ENCODE assay signal across 17 cellular contexts in genomic region chr13:35699181-35699580, GRCh38.
DNase-seq lines count a peak whose midpoint lies in the region; ATAC-seq and TF ChIP-seq lines count a peak whose summit lies in the region.
"Had no signal": no experiment of that assay in that cellular context is flagged by ENCODE, and none has a peak within 500 bp of the region (broad histone marks: within the 10 kb centered on the region; RNA-seq: fewer than 3 reads in every experiment).

No MANE protein-coding gene starts in this region.

- intact Hi-C loops in aorta (cut with DNase I): no loop called here
- intact Hi-C loops in left colon (cut with DNase I, micrococcal nuclease): no loop called here

- H3K36me3 ChIP-seq in hepatocyte (replicated peaks; ENCODE audit: insufficient read depth, low read depth) (no peaks in the 10 kb centered on the region), aorta (ENCODE audit: control insufficient read depth in 1 of 2, insufficient read depth in 2 of 2, low read length in 1 of 2) (no peaks in the 10 kb centered on the region), WERI-Rb-1 (no peaks in the 10 kb centered on the region)
- H3K36me3 ChIP-seq: SJCRH30 had no signal

- H3K27ac ChIP-seq in hepatocyte (peak overlapping the region; percentile 84), aorta (ENCODE audit: low read depth in 1 of 2, low read length in 2 of 2) (no peak overlapping the region), WERI-Rb-1 (no peak overlapping the region)
- H3K27ac ChIP-seq: SJCRH30 had no signal

- H3K4me3 ChIP-seq in cardiac fibroblast (replicated peaks in 1 of 2; ENCODE audit: low read depth in 2 of 2, low read length in 2 of 2) (no peak overlapping the region), hepatocyte (no peak overlapping the region), aorta (ENCODE audit: low read length in 2 of 2) (no peak overlapping the region), WERI-Rb-1 (ENCODE audit: low read depth, low read length) (no peak overlapping the region)
- H3K4me3 ChIP-seq: GM12878, SJCRH30 had no signal

- H4K20me1 ChIP-seq in hepatocyte (ENCODE audit: insufficient read depth, poor library complexity, severe bottlenecking): no peaks in the 10 kb centered on the region

- DNase-seq in HS-5 (ENCODE audit: low read depth) (peak; percentile 47), cardiac fibroblast (ENCODE audit: low read depth in 2 of 2) (peak; percentile 25 to 67), hepatocyte (ENCODE audit: low spot score) (no peak), aorta (no peak), left colon (no peak), WERI-Rb-1 (no peak)
- DNase-seq: activated CD4-positive, alpha-beta T cell treated with anti-CD3 and anti-CD28 coated beads, Interleukin-2, amount 50 U/mL, for 1 hour; CD4-positive, CD25-positive, alpha-beta regulatory T cell; GOT3; kidney glomerular epithelial cell; NCI-H2029; NCI-H524 treated with DMSO at 0.1 percent for 48 hours; SJCRH30; substantia nigra; T1000 had no signal

- ATAC-seq in aorta (ENCODE audit: low FRiP score): peak; percentile 63
- no peak for ATAC-seq in left colon
- no peak for ATAC-seq in GM18909 (IDR thresholded peaks at IDR 0.05; ENCODE audit: poor library complexity, unreplicated experiment)
- ATAC-seq: GM12878 had no signal

- H2AFZ ChIP-seq in hepatocyte: no peak overlapping the region

- H3K9me3 ChIP-seq in hepatocyte (ENCODE audit: low read depth) (no peaks in the 10 kb centered on the region), aorta (ENCODE audit: control insufficient read depth, low read length) (no peaks in the 10 kb centered on the region), WERI-Rb-1 (ENCODE audit: severe bottlenecking) (no peaks in the 10 kb centered on the region)
- H3K9me3 ChIP-seq: SJCRH30 had no signal

- H3K27me3 ChIP-seq in hepatocyte (no peaks in the 10 kb centered on the region), aorta (ENCODE audit: control insufficient read depth in 1 of 2, insufficient read depth in 2 of 2, low read length in 1 of 2) (no peaks in the 10 kb centered on the region), WERI-Rb-1 (ENCODE audit: insufficient read depth, low read depth, severe bottlenecking) (no peaks in the 10 kb centered on the region)
- H3K27me3 ChIP-seq: SJCRH30 had no signal

- TF ChIP-seq CTCF in cardiac fibroblast (IDR thresholded peaks at IDR 0.05; ENCODE audit: low read depth, low read length): no peak
- no peak for TF ChIP-seq CTCF in hepatocyte (IDR thresholded peaks at IDR 0.05; ENCODE audit: poor library complexity)
- no peak for TF ChIP-seq CTCF in WERI-Rb-1 (IDR thresholded peaks at IDR 0.05; ENCODE audit: low read depth, low read length)

- H3K4me2 ChIP-seq in hepatocyte: peak overlapping the region; percentile 62

- no peaks in the 10 kb centered on the region for H3K9me2 ChIP-seq in hepatocyte (replicated peaks; ENCODE audit: insufficient read depth)

- H3K79me2 ChIP-seq in hepatocyte: no peaks in the 10 kb centered on the region

- 67% methylated on average over 6 of the region's 6 CpGs for WGBS in hepatocyte (ENCODE audit: low lambda C conversion rate, missing lambda C conversion rate)
- WGBS in aorta, 2 donors: 2 to 11% methylated on average over 6 of the region's 6 CpGs

- peaks cover 14% of the 10 kb centered on the region for H3K4me1 ChIP-seq in hepatocyte (ENCODE audit: insufficient read depth)
- H3K4me1 ChIP-seq in aorta (ENCODE audit: control insufficient read depth in 1 of 2, insufficient read depth in 2 of 2, low read length in 2 of 2): no peaks in the 10 kb centered on the region

Comparison
In these comparisons a context has a peak if more than half of its experiments do, and no peak if none do; other contexts are left out.
1. DNase-seq: peak in HS-5 (single experiment) and cardiac fibroblast (2 of 2); none in hepatocyte (single experiment), aorta (0 of 2), left colon (0 of 2) and WERI-Rb-1 (single experiment).